Comparison of ENCODE assay signal across 15 cellular contexts in the genomic region with DNA sequence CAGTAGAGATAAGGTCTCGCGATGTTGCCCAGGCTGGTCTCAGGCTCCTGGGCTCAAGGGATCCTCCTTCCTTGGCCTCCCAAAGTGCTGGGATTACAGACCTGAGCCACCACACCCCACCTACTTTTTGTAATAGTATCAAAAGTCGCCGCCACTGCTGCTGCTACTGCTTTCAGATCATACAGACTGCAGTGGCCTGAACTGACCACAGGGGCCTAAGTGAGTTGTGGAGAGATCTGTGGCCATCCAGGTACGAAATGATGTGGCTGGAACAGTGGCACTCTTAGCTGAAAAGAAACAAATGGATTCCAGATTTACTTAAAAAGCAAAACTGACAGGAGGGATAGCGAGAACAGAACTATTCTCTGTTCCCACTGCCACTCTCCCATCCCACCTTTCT. TPM values are rescaled to one million over a fixed set of nuclear protein-coding genes. Genes with fewer than 3 reads are reported as not detected.
A peak's percentile ranks its signal among the peaks of the same experiment; 100 is the strongest.
DNase-seq lines count a peak whose midpoint lies in the region; ATAC-seq and TF ChIP-seq lines count a peak whose summit lies in the region.
"Had no signal": no experiment of that assay in that cellular context is flagged by ENCODE, and none has a peak within 500 bp of the region (broad histone marks: within the 10 kb centered on the region; RNA-seq: fewer than 3 reads in every experiment).

No MANE protein-coding gene starts in this region.

- DNase-seq in HFFc6, result no peak
- no peak for DNase-seq in astrocyte of the cerebellum (ENCODE audit: low read depth)
- no peak for DNase-seq in activated CD4-positive, alpha-beta T cell treated with anti-CD3 and anti-CD28 coated beads for 4 hours
- no peak for DNase-seq in esophagus squamous epithelium (lab: John Stamatoyannopoulos, UW)
- DNase-seq in stimulated activated CD4-positive, alpha-beta T cell treated with anti-CD3 and anti-CD28 coated beads, Interleukin-15, amount 100 ng/mL, for 24 hours, result no peak
- DNase-seq: activated gamma-delta T cell treated with Interleukin-2 at 50 U/mL for 16 hours, DMS79, KG1, mesenchymal stem cell, NCI-H446 treated with DMSO at 0.1 percent for 48 hours had no signal

- peaks cover 0 to under 1% (median 0%) of the 10 kb centered on the region in 11 experiments; a peak in 1 of 22 replicates for H4K20me1 ChIP-seq in BLaER1 treated with 17β-estradiol and CSF1 and Interleukin-3, amounts not matched to agents 10 nM and 100 nM

- H3K4me1 Mint-ChIP-seq in HFFc6 (ENCODE audit: low read depth) (peaks cover 11% of the 10 kb centered on the region), nephron (peaks cover 20% of the 10 kb centered on the region)

- H3K27me3 ChIP-seq in BLaER1 treated with 17β-estradiol and CSF1 and Interleukin-3, amounts not matched to agents 10 nM and 100 nM, result peaks cover 14 to 25% (median 20%) of the 10 kb centered on the region in 11 experiments
- peaks cover 0 to 5% (median 0%) of the 10 kb centered on the region in 4 donors for H3K27me3 ChIP-seq in esophagus squamous epithelium
- H3K27me3 ChIP-seq: tibial nerve had no signal

- 88 to 95% methylated on average over 4 to 6 of the region's 6 CpGs for WGBS in esophagus squamous epithelium, 2 donors

- TF ChIP-seq CTCF in HFFc6 (IDR thresholded peaks at IDR 0.05) (peak; percentile 49), astrocyte of the cerebellum (IDR thresholded peaks at IDR 0.05; ENCODE audit: low read depth, low read length, missing control alignments) (peak; percentile 45), nephron (IDR thresholded peaks at IDR 0.05; ENCODE audit: unreplicated experiment in 3 of 3) (peak; percentile 14 to 26 (median 20)), esophagus squamous epithelium (IDR thresholded peaks at IDR 0.05) (peak in 2 of 6 experiments; percentile 6 to 13)

- H3K27me3 Mint-ChIP-seq in HFFc6 (ENCODE audit: insufficient read depth) (peaks cover 12% of the 10 kb centered on the region), nephron (ENCODE audit: low read depth) (peaks cover 32% of the 10 kb centered on the region)

- H3K36me3 Mint-ChIP-seq in HFFc6 (ENCODE audit: low read depth), result no peaks in the 10 kb centered on the region
- H3K36me3 Mint-ChIP-seq in nephron (ENCODE audit: low read depth), result no peaks in the 10 kb centered on the region

- H3K27ac ChIP-seq in BLaER1 treated with 17β-estradiol and CSF1 and Interleukin-3, amounts not matched to agents 10 nM and 100 nM, result no peak overlapping the region
- H3K27ac ChIP-seq in esophagus squamous epithelium, result no peak overlapping the region
- H3K27ac ChIP-seq: coronary artery, tibial nerve had no signal

- no peaks in the 10 kb centered on the region for H3K9me3 ChIP-seq in BLaER1 treated with 17β-estradiol and CSF1 and Interleukin-3, amounts not matched to agents 10 nM and 100 nM (replicated peaks in 1 of 11)
- H3K9me3 ChIP-seq in esophagus squamous epithelium, result no peaks in the 10 kb centered on the region
- H3K9me3 ChIP-seq: tibial nerve had no signal

- H3K4me3 ChIP-seq in BLaER1 treated with 17β-estradiol and CSF1 and Interleukin-3, amounts not matched to agents 10 nM and 100 nM, result no peak overlapping the region
- H3K4me3 ChIP-seq in astrocyte of the cerebellum (ENCODE audit: low read depth, low read length) (no peak overlapping the region), esophagus squamous epithelium (no peak overlapping the region)
- H3K4me3 ChIP-seq: coronary artery, tibial nerve had no signal

- H3K36me3 ChIP-seq in BLaER1 treated with 17β-estradiol and CSF1 and Interleukin-3, amounts not matched to agents 10 nM and 100 nM, result no peaks in the 10 kb centered on the region
- H3K36me3 ChIP-seq in esophagus squamous epithelium, result no peaks in the 10 kb centered on the region
- H3K36me3 ChIP-seq: tibial nerve had no signal

- no peaks in the 10 kb centered on the region for H3K9me3 Mint-ChIP-seq in HFFc6
- no peaks in the 10 kb centered on the region for H3K9me3 Mint-ChIP-seq in nephron

- H3K27ac Mint-ChIP-seq in HFFc6 (no peak overlapping the region), nephron (no peak overlapping the region)

- no peak overlapping the region for H3K4me3 Mint-ChIP-seq in HFFc6
- no peak overlapping the region for H3K4me3 Mint-ChIP-seq in nephron

- no peak overlapping the region for H3K9ac ChIP-seq in BLaER1 treated with 17β-estradiol and CSF1 and Interleukin-3, amounts not matched to agents 10 nM and 100 nM

- no peak for ATAC-seq in GM21825 (IDR thresholded peaks at IDR 0.05; ENCODE audit: unreplicated experiment)

- intact Hi-C loops in esophagus squamous epithelium (cut with DNase I), result no loop called here

- no peak for TF ChIP-seq POLR2A in esophagus squamous epithelium (IDR thresholded peaks at IDR 0.05)

- H3K4me1 ChIP-seq in BLaER1 treated with 17β-estradiol and CSF1 and Interleukin-3, amounts not matched to agents 10 nM and 100 nM, result peaks cover 34 to 59% (median 43%) of the 10 kb centered on the region in 10 experiments
- peaks cover 0 to 20% (median under 1%) of the 10 kb centered on the region in 3 donors for H3K4me1 ChIP-seq in esophagus squamous epithelium

- in situ Hi-C loops in astrocyte of the cerebellum (cut with HindIII; ENCODE audit: low sequenced_read_pairs), result no loop called here

- peak overlapping the region in 8 of 11 experiments; percentile 63 to 82 (median 75); a peak in 16 of 22 replicates for H3K4me2 ChIP-seq in BLaER1 treated with 17β-estradiol and CSF1 and Interleukin-3, amounts not matched to agents 10 nM and 100 nM

RNA-seq across cellular contexts. Expression of a gene that starts 32.9 kb away (rescaled TPM):
- total RNA-seq in HFFc6 (2021; fragmentation: NEBNext Ultra II Directional; extraction: Animal tissue kit (Norgen Biotek cat#: 25700)), result not detected
- 1 to 10 TPM in 3 of 4 donors, not detected in 1; 3.1 to 6.1 (median 3.4) TPM for total RNA-seq in esophagus squamous epithelium
